In the genomic region with DNA sequence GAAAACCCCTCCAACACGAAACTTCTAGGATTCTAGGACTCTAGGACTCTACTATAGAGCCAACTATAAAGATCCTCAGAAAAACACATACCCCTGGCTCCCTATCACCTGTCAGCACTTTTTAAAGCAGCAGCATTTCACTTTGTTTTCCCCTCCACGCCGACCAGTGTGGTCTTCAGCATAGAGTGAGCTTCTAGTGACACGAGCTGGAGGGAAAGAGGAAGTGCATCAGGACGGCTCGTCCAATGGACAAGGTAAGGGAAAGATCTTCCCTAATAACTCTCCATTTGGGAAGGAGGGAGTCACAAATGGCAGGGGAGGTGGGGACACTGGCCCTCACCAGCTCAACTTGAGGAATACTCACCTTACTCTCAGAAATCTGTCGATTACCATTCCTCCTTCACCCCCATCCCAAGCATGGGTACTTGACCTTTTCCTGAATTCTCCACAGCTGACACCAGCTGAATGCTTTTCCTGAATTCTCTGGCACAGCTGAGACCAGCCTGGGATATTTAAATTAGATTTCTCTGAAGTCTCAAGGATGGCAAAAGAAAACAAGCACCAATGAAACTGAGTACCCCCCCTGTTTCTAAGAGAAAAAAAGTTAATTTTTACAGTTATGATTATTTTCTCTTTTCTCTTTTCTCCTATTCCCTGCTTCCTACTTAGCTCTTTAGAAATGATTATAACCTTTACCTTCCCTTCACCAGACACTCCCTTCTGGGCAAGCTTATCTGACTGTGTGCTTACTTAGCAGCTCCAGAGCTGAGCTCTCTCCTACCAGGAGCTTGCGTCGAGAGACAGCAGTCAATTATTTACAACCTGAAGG, we compare ENCODE assay signal across 1 cellular context.
TF ChIP-seq lines count a peak whose summit lies in the region.

No MANE protein-coding gene starts in this region.

TF ChIP-seq in WTC11, 78 proteins besides CTCF, POLR2A, EP300 and RAD21 (continued from another document):
- TF ChIP-seq, protein P1, sequence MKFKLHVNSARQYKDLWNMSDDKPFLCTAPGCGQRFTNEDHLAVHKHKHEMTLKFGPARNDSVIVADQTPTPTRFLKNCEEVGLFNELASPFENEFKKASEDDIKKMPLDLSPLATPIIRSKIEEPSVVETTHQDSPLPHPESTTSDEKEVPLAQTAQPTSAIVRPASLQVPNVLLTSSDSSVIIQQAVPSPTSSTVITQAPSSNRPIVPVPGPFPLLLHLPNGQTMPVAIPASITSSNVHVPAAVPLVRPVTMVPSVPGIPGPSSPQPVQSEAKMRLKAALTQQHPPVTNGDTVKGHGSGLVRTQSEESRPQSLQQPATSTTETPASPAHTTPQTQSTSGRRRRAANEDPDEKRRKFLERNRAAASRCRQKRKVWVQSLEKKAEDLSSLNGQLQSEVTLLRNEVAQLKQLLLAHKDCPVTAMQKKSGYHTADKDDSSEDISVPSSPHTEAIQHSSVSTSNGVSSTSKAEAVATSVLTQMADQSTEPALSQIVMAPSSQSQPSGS (CRISPR knock-in tag; IDR thresholded peaks at IDR 0.05; ENCODE audit: borderline replicate concordance, low read depth), result no peak
- no peak for TF ChIP-seq ZNF263 (CRISPR knock-in tag; IDR thresholded peaks at IDR 0.05; ENCODE audit: low read depth)
- TF ChIP-seq, protein P2, sequence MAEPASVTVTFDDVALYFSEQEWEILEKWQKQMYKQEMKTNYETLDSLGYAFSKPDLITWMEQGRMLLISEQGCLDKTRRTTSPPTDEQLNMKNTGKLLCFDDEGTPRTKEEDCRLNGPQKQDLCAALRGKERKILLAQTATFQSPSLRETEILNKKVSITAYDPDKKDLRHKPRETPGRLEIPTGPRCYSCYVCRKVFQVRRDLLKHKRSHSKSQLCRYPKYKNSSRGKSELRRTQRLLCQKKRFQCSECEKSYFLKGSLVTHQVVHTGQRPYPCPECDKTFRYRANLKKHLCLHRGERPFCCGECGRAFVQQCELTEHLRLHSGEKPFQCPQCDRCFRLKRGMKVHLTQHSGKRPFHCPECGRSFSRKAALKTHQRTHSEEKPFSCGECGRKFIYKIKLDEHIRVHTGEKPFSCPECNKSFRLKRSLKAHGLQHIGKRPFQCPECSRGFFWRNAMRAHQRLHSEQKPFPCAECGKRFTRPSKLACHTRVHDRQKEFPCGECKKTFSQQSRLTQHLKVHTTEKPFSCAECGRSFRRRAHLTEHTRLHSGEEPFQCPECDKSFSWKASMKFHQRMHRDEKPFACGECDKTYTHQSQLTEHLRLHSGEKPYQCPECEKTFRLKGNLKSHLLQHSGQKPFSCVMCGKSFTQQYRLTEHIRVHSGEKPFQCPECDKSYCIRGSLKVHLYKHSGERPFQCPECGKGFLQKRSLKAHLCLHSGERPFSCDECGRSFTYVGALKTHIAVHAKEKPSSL (CRISPR knock-in tag; conservative IDR thresholded peaks at IDR 0.05), result no peak
